8 cellular contexts compared by ENCODE assay signal in the genomic region with DNA sequence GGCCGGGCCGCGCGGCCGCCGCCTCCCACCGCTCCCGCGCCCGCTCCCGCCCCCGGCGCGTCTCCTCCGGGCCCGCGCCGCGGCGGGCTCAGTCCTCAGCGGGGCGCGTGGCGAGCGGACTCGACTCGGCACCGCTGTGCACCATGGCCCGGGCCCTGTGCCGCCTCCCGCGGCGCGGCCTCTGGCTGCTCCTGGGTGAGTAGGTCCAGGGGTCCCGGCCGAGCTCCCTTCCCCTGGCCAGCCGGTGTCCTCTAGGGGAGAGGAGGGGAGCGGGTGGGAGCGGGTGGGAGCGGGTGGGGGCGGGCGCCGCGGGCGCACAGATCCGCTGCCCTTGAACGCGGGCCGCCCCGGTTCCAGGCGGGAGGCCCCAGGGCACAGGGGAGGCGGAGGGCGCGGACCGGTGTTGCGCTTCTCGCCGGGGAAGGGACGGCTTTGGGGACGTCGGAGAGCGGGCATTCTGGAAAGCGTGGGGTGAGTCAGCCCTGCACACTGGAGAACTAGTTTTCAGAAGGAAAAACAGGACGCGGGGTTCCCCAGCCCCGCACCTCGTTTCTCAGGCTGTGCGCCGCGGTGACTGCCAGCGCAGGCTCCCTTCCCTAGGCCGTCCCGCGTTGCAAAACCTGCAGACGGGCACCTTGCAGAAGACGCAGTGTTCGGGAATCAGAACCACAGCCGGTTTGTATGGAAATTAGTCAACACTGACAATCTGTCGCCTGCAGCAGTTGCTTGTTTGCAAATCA. TPM values are rescaled to one million over a fixed set of nuclear protein-coding genes. Genes with fewer than 3 reads are reported as not detected.
A peak's percentile ranks its signal among the peaks of the same experiment; 100 is the strongest.
DNase-seq lines count a peak whose midpoint lies in the region; ATAC-seq and TF ChIP-seq lines count a peak whose summit lies in the region.

A gene (plus strand): TSS at position 91 of the 740 bp plus-strand sequence. CDS start 53 bp downstream, at position 144.

- H3K36me3 ChIP-seq in gastroesophageal sphincter = no peaks in the 10 kb centered on the region

- H3K27ac ChIP-seq in gastroesophageal sphincter = peak within 1 kb of the TSS; percentile 90 to 97 (median 96)

- H3K4me1 ChIP-seq in gastroesophageal sphincter = peaks cover 5 to 67% (median 30%) of the 10 kb centered on the region in 3 donors

- peak within 1 kb of the TSS; percentile 29 for H3K4me3 Mint-ChIP-seq in activated CD4-positive, alpha-beta T cell treated with anti-CD3 and anti-CD28 coated beads for 36 hours
- H3K4me3 Mint-ChIP-seq in activated CD4-positive, alpha-beta memory T cell treated with anti-CD3 and anti-CD28 coated beads for 36 hours = peak within 1 kb of the TSS; percentile 46

- peaks cover 12% of the 10 kb centered on the region for H3K27me3 ChIP-seq in gastroesophageal sphincter

- peaks cover 29% of the 10 kb centered on the region for H3K27me3 Mint-ChIP-seq in activated CD4-positive, alpha-beta T cell treated with anti-CD3 and anti-CD28 coated beads for 36 hours
- H3K27me3 Mint-ChIP-seq in activated CD4-positive, alpha-beta memory T cell treated with anti-CD3 and anti-CD28 coated beads for 36 hours = peaks cover 36% of the 10 kb centered on the region

- H3K4me1 Mint-ChIP-seq in activated CD4-positive, alpha-beta T cell treated with anti-CD3 and anti-CD28 coated beads for 36 hours = peaks cover 15% of the 10 kb centered on the region
- peaks cover 15% of the 10 kb centered on the region for H3K4me1 Mint-ChIP-seq in activated CD4-positive, alpha-beta memory T cell treated with anti-CD3 and anti-CD28 coated beads for 36 hours (ENCODE audit: low read depth)

- TF ChIP-seq POLR2A in gastroesophageal sphincter (IDR thresholded peaks at IDR 0.05) = peak; percentile 61 to 86

- 5% methylated on average over 4 of the region's 79 CpGs; no CpG with 5 or more reads in 1 of the 2 donors for WGBS in gastroesophageal sphincter (ENCODE audit: low coverage in 1 of 2), 2 donors

- intact Hi-C loops in activated CD4-positive, alpha-beta T cell treated with anti-CD3 and anti-CD28 coated beads for 36 hours (cut with DNase I, micrococcal nuclease) = loop anchor here (2.0 to 5.0 kb wide), 4 partner anchors 39 to 403 kb away; a partner anchor contains a TSS
- intact Hi-C loops in activated CD4-positive, alpha-beta memory T cell treated with anti-CD3 and anti-CD28 coated beads for 36 hours (cut with micrococcal nuclease) = loop anchor here (5.0 kb wide), 1 partner anchor 108 kb away; a partner anchor contains a TSS

- no peak for TF ChIP-seq CTCF in gastroesophageal sphincter (IDR thresholded peaks at IDR 0.05)

- DNase-seq in activated CD4-positive, alpha-beta T cell treated with anti-CD3 and anti-CD28 coated beads for 36 hours = peak; percentile 56
- no peak for DNase-seq in activated CD4-positive, alpha-beta T cell treated with anti-CD3 and anti-CD28 coated beads for 4 hours
- peak; percentile 60 for DNase-seq in activated CD4-positive, alpha-beta memory T cell treated with anti-CD3 and anti-CD28 coated beads for 36 hours
- DNase-seq in occipital lobe (lab: John Stamatoyannopoulos, UW) = peak; percentile 54
- DNase-seq in NK-92 treated with Interleukin-12 subunit alpha and Interleukin-12 subunit beta, amount 100 ng/mL, for 24 hours (lab: John Stamatoyannopoulos, UW) = no peak

- peak; percentile 68 for ATAC-seq in activated CD4-positive, alpha-beta T cell treated with anti-CD3 and anti-CD28 coated beads for 36 hours
- peak; percentile 47 for ATAC-seq in gastroesophageal sphincter
- ATAC-seq in GM19452 (IDR thresholded peaks at IDR 0.05; ENCODE audit: unreplicated experiment) = no peak
- no peak for ATAC-seq in HG02610 (IDR thresholded peaks at IDR 0.05; ENCODE audit: unreplicated experiment)

- H3K4me3 ChIP-seq in gastroesophageal sphincter = peak within 1 kb of the TSS; percentile 65 to 75

- no peaks in the 10 kb centered on the region for H3K9me3 ChIP-seq in gastroesophageal sphincter

- H3K36me3 Mint-ChIP-seq in activated CD4-positive, alpha-beta T cell treated with anti-CD3 and anti-CD28 coated beads for 36 hours (ENCODE audit: low read depth) = no peaks in the 10 kb centered on the region
- no peaks in the 10 kb centered on the region for H3K36me3 Mint-ChIP-seq in activated CD4-positive, alpha-beta memory T cell treated with anti-CD3 and anti-CD28 coated beads for 36 hours

- POLR2A ChIA-PET in activated CD4-positive, alpha-beta T cell treated with anti-CD3 and anti-CD28 coated beads for 36 hours (lab: Charles Lee) = interaction anchor here (0.5 kb wide), 1 partner anchor 28 kb away, joined by 4 read pairs; no protein-coding TSS in a partner anchor
- POLR2A ChIA-PET in activated CD4-positive, alpha-beta memory T cell treated with anti-CD3 and anti-CD28 coated beads for 36 hours (lab: Charles Lee) = no interaction called here

- CTCF ChIA-PET in activated CD4-positive, alpha-beta T cell treated with anti-CD3 and anti-CD28 coated beads for 36 hours (lab: Charles Lee) = no interaction called here
- CTCF ChIA-PET in activated CD4-positive, alpha-beta memory T cell treated with anti-CD3 and anti-CD28 coated beads for 36 hours (lab: Charles Lee) = no interaction called here

- H3K9me3 Mint-ChIP-seq in activated CD4-positive, alpha-beta T cell treated with anti-CD3 and anti-CD28 coated beads for 36 hours (ENCODE audit: low read depth) = no peaks in the 10 kb centered on the region
- no peaks in the 10 kb centered on the region for H3K9me3 Mint-ChIP-seq in activated CD4-positive, alpha-beta memory T cell treated with anti-CD3 and anti-CD28 coated beads for 36 hours

- TF ChIP-seq EP300 in gastroesophageal sphincter (IDR thresholded peaks at IDR 0.05) = no peak

- H3K27ac Mint-ChIP-seq in activated CD4-positive, alpha-beta T cell treated with anti-CD3 and anti-CD28 coated beads for 36 hours = no peak within 1 kb of the TSS
- no peak within 1 kb of the TSS for H3K27ac Mint-ChIP-seq in activated CD4-positive, alpha-beta memory T cell treated with anti-CD3 and anti-CD28 coated beads for 36 hours

RNA-seq across cellular contexts. Expression of the gene that starts here (rescaled TPM):
- total RNA-seq in activated CD4-positive, alpha-beta T cell treated with anti-CD3 and anti-CD28 coated beads for 36 hours = under 1 TPM; 0.30 to 0.32 TPM
- total RNA-seq in activated CD4-positive, alpha-beta memory T cell treated with anti-CD3 and anti-CD28 coated beads for 36 hours = under 1 TPM; 0.77 to 0.97 TPM
- total RNA-seq in gastroesophageal sphincter = 100 to 1,000 TPM; 213 to 355 (median 286) TPM
- 2.7 TPM for total RNA-seq in occipital lobe

Comparison
In these comparisons a context has a peak if more than half of its experiments do, and no peak if none do; other contexts are left out.
1. RNA of the gene that starts here (total RNA-seq): 213 to 355 TPM in gastroesophageal sphincter; 2.7 TPM in occipital lobe (single experiment), 0.77 to 0.97 TPM in activated CD4-positive, alpha-beta memory T cell treated with anti-CD3 and anti-CD28 coated beads for 36 hours and 0.30 to 0.32 TPM in activated CD4-positive, alpha-beta T cell treated with anti-CD3 and anti-CD28 coated beads for 36 hours; every median in the first group is over 10 times any median in the second.
2. Peak in DNase-seq and ATAC-seq in activated CD4-positive, alpha-beta T cell treated with anti-CD3 and anti-CD28 coated beads for 36 hours; RNA of the gene not detected or under 1 TPM.
3. Peak in DNase-seq in activated CD4-positive, alpha-beta memory T cell treated with anti-CD3 and anti-CD28 coated beads for 36 hours; RNA of the gene not detected or under 1 TPM.